ENCODE assay signal across 1 cellular context in the genomic region with DNA sequence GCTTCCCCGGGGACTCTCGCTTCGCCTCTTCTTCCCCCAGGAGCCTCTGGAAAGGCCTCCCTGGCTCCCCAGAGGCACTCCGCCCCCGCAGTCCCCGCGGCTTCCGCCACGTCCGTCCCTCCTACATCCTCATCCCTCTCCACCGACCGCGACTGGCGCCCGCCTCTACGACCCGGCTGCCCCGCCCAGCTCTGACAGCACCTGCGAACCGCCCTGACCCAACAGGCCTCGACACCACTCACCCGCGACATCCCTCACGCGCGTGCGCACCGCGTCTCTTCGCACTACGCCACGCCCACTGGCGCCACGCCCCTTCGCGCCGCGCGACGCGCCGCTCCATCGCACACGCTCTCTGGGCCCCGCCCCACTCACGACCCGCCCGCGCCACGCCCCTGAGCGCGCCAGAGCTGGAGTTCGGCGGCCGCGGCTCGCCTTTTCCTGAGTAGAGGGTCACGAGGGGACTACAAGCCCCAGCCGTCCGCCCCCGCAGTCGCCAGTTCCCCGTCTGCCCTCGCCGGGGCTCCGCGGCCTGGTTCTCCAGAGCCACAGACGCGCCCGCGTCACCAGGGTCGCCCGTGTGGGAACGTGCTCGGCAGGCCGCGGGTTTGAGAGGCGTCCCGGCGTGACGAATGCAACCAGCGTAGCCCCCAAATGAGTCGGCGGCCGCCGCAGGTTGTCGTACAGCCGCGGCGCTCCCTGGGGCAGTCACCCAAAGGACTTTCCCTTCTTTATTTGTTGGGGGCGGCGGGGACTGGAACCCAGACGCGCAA.
TF ChIP-seq lines count a peak whose summit lies in the region.

No MANE protein-coding gene starts in this region.

TF ChIP-seq in SK-N-SH treated with all-trans-retinoic acid at 6 μM for 48 hours, 23 proteins besides CTCF, POLR2A, EP300 and RAD21 (continued from another document):
- TF ChIP-seq, protein P1, sequence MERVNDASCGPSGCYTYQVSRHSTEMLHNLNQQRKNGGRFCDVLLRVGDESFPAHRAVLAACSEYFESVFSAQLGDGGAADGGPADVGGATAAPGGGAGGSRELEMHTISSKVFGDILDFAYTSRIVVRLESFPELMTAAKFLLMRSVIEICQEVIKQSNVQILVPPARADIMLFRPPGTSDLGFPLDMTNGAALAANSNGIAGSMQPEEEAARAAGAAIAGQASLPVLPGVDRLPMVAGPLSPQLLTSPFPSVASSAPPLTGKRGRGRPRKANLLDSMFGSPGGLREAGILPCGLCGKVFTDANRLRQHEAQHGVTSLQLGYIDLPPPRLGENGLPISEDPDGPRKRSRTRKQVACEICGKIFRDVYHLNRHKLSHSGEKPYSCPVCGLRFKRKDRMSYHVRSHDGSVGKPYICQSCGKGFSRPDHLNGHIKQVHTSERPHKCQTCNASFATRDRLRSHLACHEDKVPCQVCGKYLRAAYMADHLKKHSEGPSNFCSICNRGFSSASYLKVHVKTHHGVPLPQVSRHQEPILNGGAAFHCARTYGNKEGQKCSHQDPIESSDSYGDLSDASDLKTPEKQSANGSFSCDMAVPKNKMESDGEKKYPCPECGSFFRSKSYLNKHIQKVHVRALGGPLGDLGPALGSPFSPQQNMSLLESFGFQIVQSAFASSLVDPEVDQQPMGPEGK (CRISPR knock-in tag; IDR thresholded peaks at IDR 0.05; ENCODE audit: borderline replicate concordance), result no peak
- TF ChIP-seq TCF4 (CRISPR knock-in tag; IDR thresholded peaks at IDR 0.05; ENCODE audit: borderline replicate concordance), result no peak; the same call in 1 of the 2 replicates
- no peak for TF ChIP-seq ZNF70 (CRISPR knock-in tag; IDR thresholded peaks at IDR 0.05)
- TF ChIP-seq GLIS3 (CRISPR knock-in tag; IDR thresholded peaks at IDR 0.05), result no peak; the same call in 1 of the 2 replicates
- no peak for TF ChIP-seq TOX (CRISPR knock-in tag; IDR thresholded peaks at IDR 0.05; ENCODE audit: borderline replicate concordance)
- TF ChIP-seq ISL1 (CRISPR knock-in tag; IDR thresholded peaks at IDR 0.05), result no peak
- TF ChIP-seq CSDC2 (CRISPR knock-in tag; IDR thresholded peaks at IDR 0.05), result 0 out of 2 replicates have a peak, but pooled peaks have one; percentile 76
- no peak for TF ChIP-seq ARNTL (CRISPR knock-in tag; IDR thresholded peaks at IDR 0.05; ENCODE audit: borderline replicate concordance, low read depth)
- no peak for TF ChIP-seq OSR1 (CRISPR knock-in tag; IDR thresholded peaks at IDR 0.05)
- TF ChIP-seq BACH2 (CRISPR knock-in tag; IDR thresholded peaks at IDR 0.05; ENCODE audit: borderline replicate concordance), result no peak
